In the genomic region with DNA sequence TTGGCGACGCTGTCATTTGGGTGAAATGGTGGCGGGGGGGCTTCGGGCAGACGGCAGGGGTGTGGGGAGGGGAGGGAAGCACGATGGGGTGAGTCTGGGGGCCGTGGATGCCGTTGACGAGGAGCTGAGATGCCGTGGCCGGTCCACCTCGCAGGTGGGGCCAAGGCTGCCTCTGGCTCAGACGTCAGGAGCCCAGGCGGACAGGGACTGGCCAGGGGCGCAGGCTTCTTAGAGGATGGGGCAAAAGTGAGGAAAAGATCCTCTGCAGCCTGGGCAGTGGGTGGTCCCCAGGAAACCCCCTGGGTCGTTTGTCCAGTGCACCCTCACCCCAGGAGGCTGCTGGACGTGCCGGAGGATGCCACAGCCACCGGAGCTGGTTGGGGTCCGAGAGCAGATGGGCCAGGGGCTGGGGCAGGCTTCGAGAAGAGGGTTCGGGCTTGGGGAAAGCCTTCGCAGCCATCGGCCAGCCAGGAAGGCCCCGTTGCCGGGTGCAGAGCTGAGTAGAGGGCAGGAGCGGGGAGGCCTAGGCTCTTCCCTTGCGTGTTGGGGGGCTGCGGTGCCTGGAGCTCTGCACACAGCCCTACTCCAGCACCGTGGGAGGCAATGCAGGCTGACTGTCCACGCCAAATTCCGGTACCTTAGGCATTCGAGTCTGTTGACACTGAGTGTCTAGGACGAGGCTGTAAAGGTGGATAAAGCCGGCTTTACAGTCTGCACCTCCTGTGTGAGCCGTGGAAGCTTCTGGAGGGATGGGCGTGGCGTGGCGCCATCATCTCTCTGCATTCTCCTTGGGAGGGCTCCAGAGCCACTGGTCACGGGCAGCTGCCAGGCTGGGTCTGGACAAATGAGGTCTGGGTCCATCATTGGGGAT, we compare ENCODE assay signal across 11 cellular contexts. TPM values are rescaled to one million over a fixed set of nuclear protein-coding genes. Genes with fewer than 3 reads are reported as not detected.
A peak's percentile ranks its signal among the peaks of the same experiment; 100 is the strongest.
DNase-seq lines count a peak whose midpoint lies in the region; ATAC-seq and TF ChIP-seq lines count a peak whose summit lies in the region.
"Had no signal": no experiment of that assay in that cellular context is flagged by ENCODE, and none has a peak within 500 bp of the region (broad histone marks: within the 10 kb centered on the region; RNA-seq: fewer than 3 reads in every experiment).

No MANE protein-coding gene starts in this region.

- H3K36me3 ChIP-seq in GM23338 (ENCODE audit: insufficient read depth) (no peaks in the 10 kb centered on the region), PC-3 (ENCODE audit: low read depth, low read length) (no peaks in the 10 kb centered on the region)
- H3K36me3 ChIP-seq: neutrophil had no signal

- no peaks in the 10 kb centered on the region for H3K9me3 Mint-ChIP-seq in GM23338
- H3K9me3 Mint-ChIP-seq in activated B cell treated with CpG ODN at 0.5 μM for 24 hours: no peaks in the 10 kb centered on the region
- peaks cover 13% of the 10 kb centered on the region for H3K9me3 Mint-ChIP-seq in glutamatergic neuron (ENCODE audit: unreplicated experiment)

- ATAC-seq in GM23338 (peak; percentile 1; the same call in 1 of the 3 replicates), activated B cell treated with CpG ODN at 0.5 μM for 24 hours (ENCODE audit: low read depth) (no peak), PC-3 (no peak)
- ATAC-seq: gastroesophageal sphincter had no signal

- peaks cover 35% of the 10 kb centered on the region for H3K27me3 ChIP-seq in GM23338 (ENCODE audit: insufficient read depth)
- no peaks in the 10 kb centered on the region for H3K27me3 ChIP-seq in PC-3 (ENCODE audit: low read length)

- no peak overlapping the region for H3K27ac Mint-ChIP-seq in GM23338
- H3K27ac Mint-ChIP-seq in activated B cell treated with CpG ODN at 0.5 μM for 24 hours: no peak overlapping the region
- peak overlapping the region; percentile 94 for H3K27ac Mint-ChIP-seq in glutamatergic neuron (ENCODE audit: unreplicated experiment)

- H3K27ac ChIP-seq in GM23338 (ENCODE audit: low read depth) (no peak overlapping the region), PC-3 (ENCODE audit: low read length) (no peak overlapping the region)
- H3K27ac ChIP-seq: neutrophil had no signal

- no peaks in the 10 kb centered on the region for H3K36me3 Mint-ChIP-seq in GM23338 (ENCODE audit: low read depth)
- H3K36me3 Mint-ChIP-seq in activated B cell treated with CpG ODN at 0.5 μM for 24 hours (ENCODE audit: low read depth): no peaks in the 10 kb centered on the region
- no peaks in the 10 kb centered on the region for H3K36me3 Mint-ChIP-seq in glutamatergic neuron (ENCODE audit: unreplicated experiment)

- intact Hi-C loops in activated B cell treated with CpG ODN at 0.5 μM for 24 hours (cut with micrococcal nuclease) (no loop called here), PC-3 (cut with micrococcal nuclease) (no loop called here)

- peaks cover 34% of the 10 kb centered on the region for H3K4me1 ChIP-seq in GM23338 (ENCODE audit: insufficient read depth)
- no peaks in the 10 kb centered on the region; the same call in 1 of the 2 replicates for H3K4me1 ChIP-seq in PC-3 (ENCODE audit: insufficient read depth, low read length)

- H2AFZ ChIP-seq in GM23338: no peak overlapping the region
- no peak overlapping the region for H2AFZ ChIP-seq in PC-3 (ENCODE audit: low read length)

- CTCF ChIA-PET in activated B cell treated with CpG ODN at 0.5 μM for 24 hours (lab: Charles Lee) (no interaction called here), PC-3 (lab: Charles Lee) (no interaction called here)

- POLR2A ChIA-PET in activated B cell treated with CpG ODN at 0.5 μM for 24 hours (lab: Charles Lee): no interaction called here
- POLR2A ChIA-PET in PC-3 (lab: Charles Lee; ENCODE audit: unreplicated experiment): no interaction called here

- TF ChIP-seq CTCF in GM23338 (conservative IDR thresholded peaks at IDR 0.05; ENCODE audit: low read depth in 2 of 2) (no peak), activated B cell treated with CpG ODN at 0.5 μM for 24 hours (IDR thresholded peaks at IDR 0.05) (no peak), glutamatergic neuron (IDR thresholded peaks at IDR 0.05; ENCODE audit: partially characterized antibody, unreplicated experiment) (no peak), PC-3 (conservative IDR thresholded peaks at IDR 0.05; ENCODE audit: low read depth, low read length) (no peak)

- peak overlapping the region; percentile 82 for H3K4me3 Mint-ChIP-seq in GM23338
- peak overlapping the region; percentile 71 for H3K4me3 Mint-ChIP-seq in activated B cell treated with CpG ODN at 0.5 μM for 24 hours
- H3K4me3 Mint-ChIP-seq in glutamatergic neuron (ENCODE audit: unreplicated experiment): peak overlapping the region; percentile 95

- H3K4me1 Mint-ChIP-seq in GM23338 (peaks cover 43% of the 10 kb centered on the region), activated B cell treated with CpG ODN at 0.5 μM for 24 hours (peaks cover 19% of the 10 kb centered on the region), glutamatergic neuron (ENCODE audit: low read depth, unreplicated experiment) (peaks cover 21% of the 10 kb centered on the region)

- BruUV-seq in PC-3 (replicated peaks; lab: Mats Ljungman, UMichigan): no TSS peak

- H3K27me3 Mint-ChIP-seq in GM23338 (ENCODE audit: insufficient read depth, low read depth, poor library complexity) (peaks cover 27% of the 10 kb centered on the region), activated B cell treated with CpG ODN at 0.5 μM for 24 hours (peaks cover 47% of the 10 kb centered on the region), glutamatergic neuron (ENCODE audit: unreplicated experiment) (peaks cover 26% of the 10 kb centered on the region)

- H3F3A ChIP-seq in GM23338 (replicated peaks; ENCODE audit: low read depth) (0 out of 2 replicates have a peak, but pooled peaks cover 5% of the 10 kb centered on the region), PC-3 (ENCODE audit: low read length, unreplicated experiment) (no peaks in the 10 kb centered on the region)

- peak overlapping the region; percentile 80 for H3K4me2 ChIP-seq in GM23338
- no peak overlapping the region for H3K4me2 ChIP-seq in PC-3 (ENCODE audit: low read length)

- H3K9me2 ChIP-seq in GM23338 (ENCODE audit: insufficient read depth) (no peaks in the 10 kb centered on the region), PC-3 (replicated peaks; ENCODE audit: low read length) (no peaks in the 10 kb centered on the region)

- no peak overlapping the region for H3K9ac ChIP-seq in PC-3 (ENCODE audit: low read length)

- DNase-seq in GM23338 (ENCODE audit: low spot score) (no peak), activated B cell treated with CpG ODN at 0.5 μM for 24 hours (no peak), glutamatergic neuron (peak; percentile 49), retina (peak; percentile 77), PC-3 (no peak), NCI-H69 (lab: John Stamatoyannopoulos, UW) (no peak), hippocampal formation (lab: John Stamatoyannopoulos, UW) (no peak), GOT3 (lab: John Stamatoyannopoulos, UW) (no peak)
- DNase-seq: activated gamma-delta T cell treated with Interleukin-2 at 50 U/mL for 16 hours had no signal

- no peaks in the 10 kb centered on the region for H3K79me2 ChIP-seq in GM23338 (replicated peaks; ENCODE audit: insufficient read depth)
- H3K79me2 ChIP-seq in PC-3 (ENCODE audit: low read length): no peaks in the 10 kb centered on the region

- H3K9me3 ChIP-seq in PC-3 (ENCODE audit: low read length): no peaks in the 10 kb centered on the region
- H3K9me3 ChIP-seq: gastroesophageal sphincter, neutrophil had no signal

- peak overlapping the region; percentile 56 for H3K4me3 ChIP-seq in GM23338
- H3K4me3 ChIP-seq in PC-3 (ENCODE audit: low read length): no peak overlapping the region

- H4K20me1 ChIP-seq in GM23338 (replicated peaks; ENCODE audit: insufficient read depth) (peaks cover 28% of the 10 kb centered on the region), PC-3 (ENCODE audit: low read length) (no peaks in the 10 kb centered on the region)

TF ChIP-seq in GM23338, 12 proteins besides CTCF, POLR2A, EP300 and RAD21 (continues in another document):
- TF ChIP-seq JUNB (IDR thresholded peaks at IDR 0.05; ENCODE audit: unreplicated experiment) (no peak), CREB1 (CRISPR knock-in tag; IDR thresholded peaks at IDR 0.05; ENCODE audit: low read depth) (no peak)

RNA-seq across cellular contexts. Expression of a gene that starts 18.8 kb away (rescaled TPM):
- total RNA-seq in GM23338 (2014; rRNA removed; shearing (Covaris generic)): 46.2 and 56.9 TPM in 2 replicates
- 9.0 and 10.8 TPM in 2 replicates for polyA plus RNA-seq in GM23338 (2016; fragmentation: Nextera tagmentation; extraction: Ambion mirVana)
- total RNA-seq in activated B cell treated with CpG ODN at 0.5 μM for 24 hours (1.1 and 1.9 TPM in 2 replicates), glutamatergic neuron (ENCODE audit: unreplicated experiment) (155 TPM), PC-3 (2014; rRNA removed) (37.1 and 56.7 TPM in 2 replicates)

Comparison
In these comparisons a context has a peak if more than half of its experiments do, and no peak if none do; other contexts are left out.
1. DNase-seq: peak in glutamatergic neuron (single experiment) and retina (single experiment); none in GM23338 (single experiment), activated B cell treated with CpG ODN at 0.5 μM for 24 hours (single experiment), PC-3 (single experiment), NCI-H69 (single experiment), hippocampal formation (0 of 2) and GOT3 (single experiment).
2. RNA of a gene that starts 18.8 kb away (total RNA-seq): 155 TPM in glutamatergic neuron (single experiment), 46.2 to 56.9 TPM in GM23338 and 37.1 to 56.7 TPM in PC-3; 1.1 to 1.9 TPM in activated B cell treated with CpG ODN at 0.5 μM for 24 hours; every median in the first group is over 10 times any median in the second.
3. Peak in every context shown above with its lines, with median percentiles within 50 percentile points of each other: H3K4me3 Mint-ChIP-seq.